ENCODE assay signal across 23 cellular contexts in the genomic region with DNA sequence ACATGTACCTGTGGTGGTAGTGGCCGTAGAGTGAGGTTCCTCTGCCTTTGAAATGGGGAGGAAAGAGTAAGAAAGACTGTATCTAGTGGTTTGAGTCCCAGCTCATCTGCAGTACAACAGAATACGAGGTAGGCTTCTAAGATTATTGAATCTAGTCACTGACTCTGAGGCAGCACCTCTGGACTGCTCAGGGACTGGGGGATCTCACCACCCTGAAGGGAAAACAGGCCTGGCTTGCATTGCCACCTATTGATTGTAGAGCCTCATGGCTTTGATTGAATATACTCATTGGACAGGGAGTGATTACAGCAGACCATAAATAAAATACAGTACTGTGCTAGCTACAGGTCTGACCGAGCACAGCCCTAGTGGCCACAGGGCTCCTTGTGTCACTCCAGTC.
"Had no signal": no experiment of that assay in that cellular context is flagged by ENCODE, and none has a peak within 500 bp of the region (broad histone marks: within the 10 kb centered on the region; RNA-seq: fewer than 3 reads in every experiment).

No MANE protein-coding gene starts in this region.

- H3K27me3 Mint-ChIP-seq: activated naive CD4-positive, alpha-beta T cell treated with anti-CD3 and anti-CD28 coated beads, Interleukin-2, amount 50 U/mL, for 24 hours had no signal

- H3K4me3 ChIP-seq: breast epithelium, colonic mucosa, Peyer's patch, SJCRH30 had no signal

- H3K9ac ChIP-seq: SK-N-SH had no signal

- H3K27ac Mint-ChIP-seq: activated naive CD4-positive, alpha-beta T cell treated with anti-CD3 and anti-CD28 coated beads, Interleukin-2, amount 50 U/mL, for 24 hours had no signal

- H3K4me3 Mint-ChIP-seq: activated naive CD4-positive, alpha-beta T cell treated with anti-CD3 and anti-CD28 coated beads, Interleukin-2, amount 50 U/mL, for 24 hours had no signal

- H3K4me2 ChIP-seq: SK-N-SH had no signal

- H3K4me1 ChIP-seq: breast epithelium, colonic mucosa, Peyer's patch, SJCRH30 had no signal

- H3K9me3 ChIP-seq: colonic mucosa, Peyer's patch, SJCRH30, SK-N-SH had no signal

- DNase-seq: activated CD4-positive, alpha-beta T cell treated with anti-CD3 and anti-CD28 coated beads for 48 hours; activated CD4-positive, alpha-beta T cell treated with anti-CD3 and anti-CD28 coated beads, Interleukin-2, amount 50 U/mL, for 48 hours; activated T-cell treated with anti-CD3 and anti-CD28 coated beads for 4 hours; aorta; caudate nucleus; colonic mucosa; MM.1S; NCI-H1105; NCI-H1436 treated with DMSO at 0.1 percent for 48 hours; NCI-H187; NCI-H2081; NCI-H510A treated with DMSO at 0.1 percent for 48 hours; NCI-H69; NK-92 treated with Interleukin-12 subunit alpha and Interleukin-12 subunit beta, amount 100 ng/mL, for 24 hours; Peyer's patch; Right ventricle myocardium superior; SJCRH30; SK-N-SH; T-helper 1 cell; WERI-Rb-1 had no signal

- H3K9me2 ChIP-seq: SK-N-SH had no signal

- H3K27ac ChIP-seq: breast epithelium, colonic mucosa, Peyer's patch, RWPE1, SJCRH30, WERI-Rb-1 had no signal

- H3K36me3 ChIP-seq: breast epithelium, colonic mucosa, Peyer's patch, SJCRH30, WERI-Rb-1 had no signal

- H3K27me3 ChIP-seq: colonic mucosa, Peyer's patch, SJCRH30 had no signal

- H3K9me3 Mint-ChIP-seq: activated naive CD4-positive, alpha-beta T cell treated with anti-CD3 and anti-CD28 coated beads, Interleukin-2, amount 50 U/mL, for 24 hours had no signal
